ENCODE assay signal across 14 cellular contexts in the genomic region with DNA sequence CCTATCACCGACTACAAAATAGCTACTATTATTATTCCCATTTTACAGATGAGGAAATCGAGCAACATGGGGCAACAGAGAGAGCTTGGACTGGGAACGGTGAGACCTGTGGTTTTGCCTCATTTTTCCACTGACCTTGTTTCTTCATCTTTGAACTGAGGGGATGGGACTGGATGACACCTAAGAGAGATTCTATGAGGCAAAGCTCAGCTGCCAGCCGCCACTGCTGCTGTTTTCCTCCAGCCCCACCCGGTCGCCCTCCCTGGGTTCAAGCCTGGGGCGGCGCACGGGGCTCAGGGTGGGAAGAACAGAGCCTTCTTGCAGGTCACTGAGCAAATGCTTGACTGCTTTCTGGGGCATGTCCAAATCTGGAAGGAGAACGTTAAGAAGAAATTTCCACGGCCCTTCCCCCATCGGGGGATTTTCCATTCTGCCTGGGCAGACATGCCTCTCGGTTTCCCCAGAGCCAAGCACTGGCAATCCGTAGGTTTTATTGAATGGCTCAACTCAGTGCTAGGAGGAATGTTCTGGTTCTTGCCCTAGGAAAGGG. TPM values are rescaled to one million over a fixed set of nuclear protein-coding genes. Genes with fewer than 3 reads are reported as not detected.
DNase-seq lines count a peak whose midpoint lies in the region; ATAC-seq and TF ChIP-seq lines count a peak whose summit lies in the region.
"Had no signal": no experiment of that assay in that cellular context is flagged by ENCODE, and none has a peak within 500 bp of the region (broad histone marks: within the 10 kb centered on the region; RNA-seq: fewer than 3 reads in every experiment).

No MANE protein-coding gene starts in this region.

- H3K4me1 Mint-ChIP-seq in stimulated activated naive CD8-positive, alpha-beta T cell treated with anti-CD3 and anti-CD28 coated beads, Interleukin-15, Interleukin-2, amounts not matched to agents 100 ng/mL and 50 ng/mL, for 24 hours (ENCODE audit: low read depth) = peaks cover 41% of the 10 kb centered on the region
- peaks cover 24% of the 10 kb centered on the region for H3K4me1 Mint-ChIP-seq in stimulated activated naive CD8-positive, alpha-beta T cell treated with anti-CD3 and anti-CD28 coated beads, Interleukin-15, amount 100 ng/mL, for 72 hours
- peaks cover 29% of the 10 kb centered on the region for H3K4me1 Mint-ChIP-seq in activated CD8-positive, alpha-beta T cell treated with anti-CD3 and anti-CD28 coated beads for 36 hours (ENCODE audit: low read depth)

- no peak overlapping the region for H3K4me3 Mint-ChIP-seq in stimulated activated naive CD8-positive, alpha-beta T cell treated with anti-CD3 and anti-CD28 coated beads, Interleukin-15, Interleukin-2, amounts not matched to agents 100 ng/mL and 50 ng/mL, for 24 hours
- H3K4me3 Mint-ChIP-seq in stimulated activated naive CD8-positive, alpha-beta T cell treated with anti-CD3 and anti-CD28 coated beads, Interleukin-15, amount 100 ng/mL, for 72 hours = peak overlapping the region in 1 of 2 donors; percentile 24
- H3K4me3 Mint-ChIP-seq in activated CD8-positive, alpha-beta T cell treated with anti-CD3 and anti-CD28 coated beads for 36 hours = no peak overlapping the region

- no peaks in the 10 kb centered on the region for H3K27me3 Mint-ChIP-seq in stimulated activated naive CD8-positive, alpha-beta T cell treated with anti-CD3 and anti-CD28 coated beads, Interleukin-15, Interleukin-2, amounts not matched to agents 100 ng/mL and 50 ng/mL, for 24 hours
- H3K27me3 Mint-ChIP-seq in stimulated activated naive CD8-positive, alpha-beta T cell treated with anti-CD3 and anti-CD28 coated beads, Interleukin-15, amount 100 ng/mL, for 72 hours = no peaks in the 10 kb centered on the region
- no peaks in the 10 kb centered on the region for H3K27me3 Mint-ChIP-seq in activated CD8-positive, alpha-beta T cell treated with anti-CD3 and anti-CD28 coated beads for 36 hours

- no peaks in the 10 kb centered on the region for H3K27me3 ChIP-seq in WERI-Rb-1 (ENCODE audit: insufficient read depth, low read depth, severe bottlenecking)
- H3K27me3 ChIP-seq: tibial artery had no signal

- no peak overlapping the region for H3K4me3 ChIP-seq in WERI-Rb-1 (ENCODE audit: low read depth, low read length)
- H3K4me3 ChIP-seq: tibial artery had no signal

- TF ChIP-seq CTCF in activated CD8-positive, alpha-beta T cell treated with anti-CD3 and anti-CD28 coated beads for 36 hours (IDR thresholded peaks at IDR 0.05) = no peak
- no peak for TF ChIP-seq CTCF in WERI-Rb-1 (IDR thresholded peaks at IDR 0.05; ENCODE audit: low read depth, low read length)

- intact Hi-C loops in activated CD8-positive, alpha-beta T cell treated with anti-CD3 and anti-CD28 coated beads for 36 hours (cut with micrococcal nuclease) = no loop called here

- peak overlapping the region; percentile 61 for H3K27ac Mint-ChIP-seq in stimulated activated naive CD8-positive, alpha-beta T cell treated with anti-CD3 and anti-CD28 coated beads, Interleukin-15, Interleukin-2, amounts not matched to agents 100 ng/mL and 50 ng/mL, for 24 hours
- no peak overlapping the region for H3K27ac Mint-ChIP-seq in stimulated activated naive CD8-positive, alpha-beta T cell treated with anti-CD3 and anti-CD28 coated beads, Interleukin-15, amount 100 ng/mL, for 72 hours
- peak overlapping the region; percentile 54 for H3K27ac Mint-ChIP-seq in activated CD8-positive, alpha-beta T cell treated with anti-CD3 and anti-CD28 coated beads for 36 hours

- H3K36me3 ChIP-seq in WERI-Rb-1 = no peaks in the 10 kb centered on the region
- H3K36me3 ChIP-seq: tibial artery had no signal

- H3K9me3 Mint-ChIP-seq in stimulated activated naive CD8-positive, alpha-beta T cell treated with anti-CD3 and anti-CD28 coated beads, Interleukin-15, Interleukin-2, amounts not matched to agents 100 ng/mL and 50 ng/mL, for 24 hours = no peaks in the 10 kb centered on the region
- H3K9me3 Mint-ChIP-seq in stimulated activated naive CD8-positive, alpha-beta T cell treated with anti-CD3 and anti-CD28 coated beads, Interleukin-15, amount 100 ng/mL, for 72 hours = no peaks in the 10 kb centered on the region
- peaks cover 3% of the 10 kb centered on the region for H3K9me3 Mint-ChIP-seq in activated CD8-positive, alpha-beta T cell treated with anti-CD3 and anti-CD28 coated beads for 36 hours

- POLR2A ChIA-PET in activated CD8-positive, alpha-beta T cell treated with anti-CD3 and anti-CD28 coated beads for 36 hours (lab: Charles Lee) = interaction anchor here (0.6 to 14.5 kb wide), 5 partner anchors 9 to 55 kb away, joined by 3 to 269 read pairs (median 4); a partner anchor contains a TSS

- CTCF ChIA-PET in activated CD8-positive, alpha-beta T cell treated with anti-CD3 and anti-CD28 coated beads for 36 hours (lab: Charles Lee) = interaction anchor here (0.7 to 2.5 kb wide), 4 partner anchors 11 to 54 kb away, joined by 3 to 6 read pairs (median 4); no protein-coding TSS in a partner anchor

- H3K27ac ChIP-seq in WERI-Rb-1 = no peak overlapping the region
- H3K27ac ChIP-seq: C4-2B had no signal

- H3K36me3 Mint-ChIP-seq in stimulated activated naive CD8-positive, alpha-beta T cell treated with anti-CD3 and anti-CD28 coated beads, Interleukin-15, Interleukin-2, amounts not matched to agents 100 ng/mL and 50 ng/mL, for 24 hours (ENCODE audit: low read depth) = no peaks in the 10 kb centered on the region
- H3K36me3 Mint-ChIP-seq in activated CD8-positive, alpha-beta T cell treated with anti-CD3 and anti-CD28 coated beads for 36 hours (ENCODE audit: low read depth) = no peaks in the 10 kb centered on the region

- no peaks in the 10 kb centered on the region for H3K9me3 ChIP-seq in WERI-Rb-1 (ENCODE audit: severe bottlenecking)
- H3K9me3 ChIP-seq: tibial artery had no signal

- ATAC-seq in stimulated activated naive CD8-positive, alpha-beta T cell treated with anti-CD3 and anti-CD28 coated beads, Interleukin-15, amount 100 ng/mL, for 72 hours = no peak
- no peak for ATAC-seq in activated CD8-positive, alpha-beta T cell treated with anti-CD3 and anti-CD28 coated beads for 36 hours

- DNase-seq in stimulated activated naive CD8-positive, alpha-beta T cell treated with anti-CD3 and anti-CD28 coated beads, Interleukin-15, amount 100 ng/mL, for 72 hours = no peak
- DNase-seq in activated CD8-positive, alpha-beta T cell treated with anti-CD3 and anti-CD28 coated beads for 36 hours = no peak
- DNase-seq in kidney tubule cell (ENCODE audit: low spot score) (peak; percentile 72), WERI-Rb-1 (no peak)
- no peak for DNase-seq in stimulated activated CD4-positive, alpha-beta T cell treated with anti-CD3 and anti-CD28 coated beads, Interleukin-4, amount 100 ng/mL, for 1 hour
- DNase-seq in stimulated activated CD8-positive, alpha-beta memory T cell treated with anti-CD3 and anti-CD28 coated beads, Interleukin-4, amount 100 ng/mL, for 48 hours = no peak
- DNase-seq in stimulated activated naive CD4-positive, alpha-beta T cell (lab: John Stamatoyannopoulos, UW) = no peak
- DNase-seq: activated gamma-delta T cell treated with Interleukin-2 at 50 U/mL for 16 hours; foreskin fibroblast; occipital lobe; stimulated activated CD4-positive, alpha-beta T cell treated with anti-CD3 and anti-CD28 coated beads, Interleukin-4, amount 100 ng/mL, for 4 hours had no signal

RNA-seq across cellular contexts. Expression of a gene that starts 12.3 kb away (rescaled TPM):
- 1,000 to 10,000 TPM; 1,071 to 1,096 TPM for total RNA-seq in activated CD8-positive, alpha-beta T cell treated with anti-CD3 and anti-CD28 coated beads for 36 hours

Comparison
In these comparisons a context has a peak if more than half of its experiments do, and no peak if none do; other contexts are left out.
1. H3K27ac Mint-ChIP-seq: peak in stimulated activated naive CD8-positive, alpha-beta T cell treated with anti-CD3 and anti-CD28 coated beads, Interleukin-15, Interleukin-2, amounts not matched to agents 100 ng/mL and 50 ng/mL, for 24 hours (single experiment) and activated CD8-positive, alpha-beta T cell treated with anti-CD3 and anti-CD28 coated beads for 36 hours (single experiment); none in stimulated activated naive CD8-positive, alpha-beta T cell treated with anti-CD3 and anti-CD28 coated beads, Interleukin-15, amount 100 ng/mL, for 72 hours (0 of 2).